Comparison of ENCODE assay signal across 8 cellular contexts in genomic region chr9:120926397-120926928, GRCh38. TPM values are rescaled to one million over a fixed set of nuclear protein-coding genes. Genes with fewer than 3 reads are reported as not detected.
A peak's percentile ranks its signal among the peaks of the same experiment; 100 is the strongest.
DNase-seq lines count a peak whose midpoint lies in the region; ATAC-seq, FAIRE-seq and TF ChIP-seq lines count a peak whose summit lies in the region.

TSS of gene TRAF1 (minus strand) at chr9:120926796. CDS start at chr9:120926075, 721 bp downstream.

- H2AFZ ChIP-seq in HepG2 (ENCODE audit: low read length), result no peak within 1 kb of the TSS

- H3K9ac ChIP-seq in liver (ENCODE audit: low read depth in 1 of 2, low read length in 2 of 2), result peak within 1 kb of the TSS in 1 of 2 donors; percentile 38
- no peak within 1 kb of the TSS for H3K9ac ChIP-seq in HepG2 (ENCODE audit: insufficient read depth, low read depth, low read length)
- H3K9ac ChIP-seq in mucosa of stomach (ENCODE audit: low read length), result peak within 1 kb of the TSS; percentile 50

- BruUV-seq in HepG2 (replicated peaks; lab: Mats Ljungman, UMichigan), result no TSS peak

- H3K27ac ChIP-seq in liver (ENCODE audit: low read depth in 1 of 2, low read length in 2 of 2), result peak within 1 kb of the TSS; percentile 60 to 61
- H3K27ac ChIP-seq in HepG2 (ENCODE audit: extremely low read length, insufficient read depth, low read length), result no peak within 1 kb of the TSS

- TF ChIP-seq POLR2A in HepG2 (IDR thresholded peaks at IDR 0.05; ENCODE audit: insufficient read depth in 1 of 2, low read depth in 2 of 2, low read length in 2 of 2), result no peak

- intact Hi-C loops in HepG2 (cut with micrococcal nuclease; ENCODE audit: unreplicated experiment), result loop anchor here (5.0 kb wide), 1 partner anchor 34 kb away; no protein-coding TSS in a partner anchor

- H3K9me3 ChIP-seq in liver (ENCODE audit: control insufficient read depth in 4 of 4, low read length in 3 of 4) (no peaks in the 10 kb centered on the region), HepG2 (ENCODE audit: low read length) (no peaks in the 10 kb centered on the region), mucosa of stomach (ENCODE audit: control insufficient read depth, low read length) (no peaks in the 10 kb centered on the region)

- TF ChIP-seq EP300 in HepG2 (IDR thresholded peaks at IDR 0.05; ENCODE audit: low read depth in 2 of 2, low read length in 2 of 2) (no peak), HepG2 (CRISPR knock-in tag; IDR thresholded peaks at IDR 0.05; ENCODE audit: borderline replicate concordance) (no peak)

- H3K27me3 ChIP-seq in liver (ENCODE audit: control insufficient read depth in 4 of 4, insufficient read depth in 4 of 4, low read length in 3 of 4) (no peaks in the 10 kb centered on the region), HepG2 (ENCODE audit: control insufficient read depth in 1 of 2, insufficient read depth in 2 of 2, low read length in 2 of 2) (peaks cover 2 to 17% of the 10 kb centered on the region in 2 experiments; a peak in 2 of 5 replicates), mucosa of stomach (ENCODE audit: control insufficient read depth, insufficient read depth, low read length) (no peaks in the 10 kb centered on the region)

- H4K20me1 ChIP-seq in HepG2 (ENCODE audit: insufficient read depth, low read length), result no peaks in the 10 kb centered on the region

- H3K4me2 ChIP-seq in HepG2 (ENCODE audit: low read depth, low read length), result no peak within 1 kb of the TSS

- peaks cover 0 to 10% (median 4%) of the 10 kb centered on the region in 4 donors for H3K4me1 ChIP-seq in liver (ENCODE audit: control insufficient read depth in 4 of 4, insufficient read depth in 4 of 4, low read length in 3 of 4)
- peaks cover 26% of the 10 kb centered on the region for H3K4me1 ChIP-seq in HepG2 (ENCODE audit: insufficient read depth, low read length)
- peaks cover 4% of the 10 kb centered on the region for H3K4me1 ChIP-seq in mucosa of stomach (ENCODE audit: control insufficient read depth, insufficient read depth, low read length)

- 80% methylated on average over 6 of the region's 6 CpGs for WGBS in liver
- 64% methylated on average over 6 of the region's 6 CpGs for WGBS in HepG2 (ENCODE audit: low lambda C conversion rate)

- FAIRE-seq in HepG2 (lab: Jason Lieb, UNC), result no peak

- H3K36me3 ChIP-seq in liver (ENCODE audit: control insufficient read depth in 4 of 4, insufficient read depth in 3 of 4, low read depth in 1 of 4, low read length in 3 of 4) (no peaks in the 10 kb centered on the region), HepG2 (replicated peaks in 1 of 2; ENCODE audit: control insufficient read depth in 1 of 2, insufficient read depth in 2 of 2, low read length in 2 of 2) (no peaks in the 10 kb centered on the region), mucosa of stomach (ENCODE audit: control insufficient read depth, insufficient read depth, low read length) (no peaks in the 10 kb centered on the region)

- H3K4me3 ChIP-seq in liver (ENCODE audit: low read depth in 1 of 3, low read length in 3 of 3) (no peak within 1 kb of the TSS), HepG2 (replicated peaks in 1 of 3; ENCODE audit: insufficient read depth in 1 of 3, low read depth in 2 of 3, low read length in 3 of 3) (no peak within 1 kb of the TSS), mucosa of stomach (ENCODE audit: low read length) (no peak within 1 kb of the TSS)

- TF ChIP-seq CTCF in liver (IDR thresholded peaks at IDR 0.05; ENCODE audit: low read depth, low read length, missing input control), result no peak
- TF ChIP-seq CTCF in HepG2 (CRISPR knock-in tag; IDR thresholded peaks at IDR 0.05), result no peak

- in situ Hi-C loops in HepG2 (cut with HindIII; ENCODE audit: extremely low pct_ligation_motif_present, low pct_unique_long_range_greater_than_20kb), result no loop called here

- POLR2A ChIA-PET in HepG2 (lab: Yijun Ruan, JAX), result no interaction called here
- POLR2A ChIA-PET in activated CD8-positive, alpha-beta memory T cell treated with anti-CD3 and anti-CD28 coated beads for 36 hours (lab: Charles Lee), result interaction anchor here (0.5 to 4.2 kb wide), 20 partner anchors 9 to 211 kb away, joined by 3 to 46 read pairs (median 4); partner anchors contain the start of genes FBXW2 and PHF19

- ATAC-seq in HepG2, result no peak
- ATAC-seq in HG03457 (IDR thresholded peaks at IDR 0.05; ENCODE audit: unreplicated experiment), result peak; percentile 24

- TF ChIP-seq RAD21 in liver (IDR thresholded peaks at IDR 0.05) (no peak), HepG2 (CRISPR knock-in tag; IDR thresholded peaks at IDR 0.05) (no peak)

- DNase-seq in HepG2 (ENCODE audit: low spot score) (no peak), NCI-H510A treated with DMSO at 0.1 percent for 48 hours (lab: John Stamatoyannopoulos, UW) (no peak), GM19238 (ENCODE audit: insufficient read length, low spot score) (no peak), HuH-7 (ENCODE audit: low spot score) (no peak)

- no peaks in the 10 kb centered on the region for H3K79me2 ChIP-seq in HepG2 (ENCODE audit: insufficient read depth, low read length)

- CTCF ChIA-PET in HepG2 (lab: Yijun Ruan, JAX; ENCODE audit: low intra/inter-chr PET ratio, low total read pairs), result no interaction called here
- CTCF ChIA-PET in activated CD8-positive, alpha-beta memory T cell treated with anti-CD3 and anti-CD28 coated beads for 36 hours (lab: Charles Lee), result interaction anchor here (0.7 to 3.8 kb wide), 9 partner anchors 8 to 80 kb away, joined by 3 to 15 read pairs (median 7); no protein-coding TSS in a partner anchor

TF ChIP-seq in liver, 16 proteins besides CTCF, POLR2A, EP300 and RAD21 (continues in another document):
- TF ChIP-seq FOXA1 (IDR thresholded peaks at IDR 0.05) (no peak), HNF4A (conservative IDR thresholded peaks at IDR 0.05) (no peak), GABPA (IDR thresholded peaks at IDR 0.05 in 1 of 2, conservative IDR thresholded peaks at IDR 0.05 in 1 of 2) (no peak), EGR1 (IDR thresholded peaks at IDR 0.05; ENCODE audit: low read depth in 2 of 2) (no peak), RXRA (IDR thresholded peaks at IDR 0.05) (no peak)

TF ChIP-seq in HepG2, 621 proteins besides CTCF, POLR2A, EP300 and RAD21 (continues in another document):
- no peak for TF ChIP-seq XRCC5 (optimal IDR thresholded peaks at IDR 0.05; ENCODE audit: low read length)
- TF ChIP-seq ZNF550 (CRISPR knock-in tag; IDR thresholded peaks at IDR 0.05; ENCODE audit: borderline replicate concordance), result no peak
- TF ChIP-seq ZNF790 (CRISPR knock-in tag; IDR thresholded peaks at IDR 0.05; ENCODE audit: borderline replicate concordance), result no peak
- TF ChIP-seq KDM5A (IDR thresholded peaks at IDR 0.05; ENCODE audit: borderline replicate concordance, low read length), result no peak
- no peak for TF ChIP-seq HMG20A (CRISPR knock-in tag; IDR thresholded peaks at IDR 0.05; ENCODE audit: borderline replicate concordance)
- TF ChIP-seq SKIL (CRISPR knock-in tag; IDR thresholded peaks at IDR 0.05; ENCODE audit: borderline replicate concordance), result no peak
- no peak for TF ChIP-seq NKX3-1 (CRISPR knock-in tag; IDR thresholded peaks at IDR 0.05)
- no peak for TF ChIP-seq ZNF329 (CRISPR knock-in tag; IDR thresholded peaks at IDR 0.05; ENCODE audit: low read depth)
- no peak for TF ChIP-seq TCF12 (IDR thresholded peaks at IDR 0.05)
- TF ChIP-seq TCF12 (CRISPR knock-in tag; IDR thresholded peaks at IDR 0.05), result no peak
- TF ChIP-seq PHF21A (CRISPR knock-in tag; IDR thresholded peaks at IDR 0.05), result no peak
- TF ChIP-seq KDM2A (CRISPR knock-in tag; IDR thresholded peaks at IDR 0.05; ENCODE audit: borderline replicate concordance, low read depth), result no peak
- no peak for TF ChIP-seq ZSCAN30 (CRISPR knock-in tag; IDR thresholded peaks at IDR 0.05)

RNA-seq across cellular contexts. Expression of gene TRAF1, which starts in this region (rescaled TPM):
- total RNA-seq in liver (1 to 10 TPM in 1 of 2 donors, under 1 TPM in 1; 0.42 to 2.6 TPM), HepG2 (2016; rRNA removed; fragmentation: Illumina TruSeq; extraction: Trizol) (0.11 and 0.44 TPM in 2 replicates)
- polyA plus RNA-seq in liver (1 to 10 TPM in 1 of 2 donors, under 1 TPM in 1; 0.38 to 1.0 TPM), HepG2 (2011; rRNA removed) (1.0 and 1.8 TPM in 2 replicates)
- 0.09 and 0.10 TPM in 2 replicates for total RNA-seq in HepG2 (2016; cell fraction: cytosol; rRNA removed; fragmentation: Illumina TruSeq; extraction: Trizol; ENCODE audit: low read depth)
- 0.25 and 0.39 TPM in 2 replicates for total RNA-seq in HepG2 (2016; cell fraction: insoluble cytoplasmic fraction; rRNA removed; fragmentation: Illumina TruSeq; extraction: Trizol)
- 0.09 and 0.21 TPM in 2 replicates for total RNA-seq in HepG2 (2016; cell fraction: membrane; rRNA removed; fragmentation: Illumina TruSeq; extraction: Trizol)
- 0.75 and 0.87 TPM in 2 replicates for total RNA-seq in HepG2 (2016; cell fraction: nucleus; rRNA removed; fragmentation: Illumina TruSeq; extraction: Trizol)
- 0.48 and 0.60 TPM in 2 replicates for polyA plus RNA-seq in HepG2 (2011; cell fraction: cytosol; rRNA removed)
- 5.5 and 7.6 TPM in 2 replicates for polyA plus RNA-seq in HepG2 (2011; cell fraction: nucleus; rRNA removed)
- 0.59 and 0.96 TPM in 2 replicates for polyA plus RNA-seq in HepG2 (2012)
- polyA plus RNA-seq in HepG2 (2016; cell fraction: cytosol; fragmentation: Illumina TruSeq; extraction: Trizol; ENCODE audit: low read depth), result 0.07 and 0.10 TPM in 2 replicates
- 0.19 and 0.26 TPM in 2 replicates for polyA plus RNA-seq in HepG2 (2016; cell fraction: insoluble cytoplasmic fraction; fragmentation: Illumina TruSeq; extraction: Trizol; ENCODE audit: low read depth)
- polyA plus RNA-seq in HepG2 (2016; cell fraction: membrane; fragmentation: Illumina TruSeq; extraction: Trizol; ENCODE audit: low read depth), result 0.09 and 0.19 TPM in 2 replicates
- polyA plus RNA-seq in HepG2 (2016; cell fraction: nucleus; fragmentation: Illumina TruSeq; extraction: Trizol; ENCODE audit: insufficient read depth, low read depth), result 2.2 TPM in 2 replicates
- 0.91 and 1.4 TPM in 2 replicates for polyA minus RNA-seq in HepG2 (2011; rRNA and poly(A)+ RNA removed; ENCODE audit: low replicate concordance)
- polyA minus RNA-seq in HepG2 (2011; cell fraction: cytosol; rRNA and poly(A)+ RNA removed), result 0.09 and 0.20 TPM in 2 replicates
- polyA minus RNA-seq in HepG2 (2011; cell fraction: nucleus; rRNA and poly(A)+ RNA removed), result 3.5 and 3.7 TPM in 2 replicates
- total RNA-seq in activated CD8-positive, alpha-beta memory T cell treated with anti-CD3 and anti-CD28 coated beads for 36 hours, result 100 to 1,000 TPM; 260 to 261 TPM

Comparison
In these comparisons a context has a peak if more than half of its experiments do, and no peak if none do; other contexts are left out.
1. RNA of gene TRAF1 (total RNA-seq): 260 to 261 TPM in activated CD8-positive, alpha-beta memory T cell treated with anti-CD3 and anti-CD28 coated beads for 36 hours; 0.42 to 2.6 TPM in liver and 0.09 to 0.87 TPM in HepG2; every median in the first group is over 10 times any median in the second.